18 cellular contexts compared by ENCODE assay signal in the genomic region with DNA sequence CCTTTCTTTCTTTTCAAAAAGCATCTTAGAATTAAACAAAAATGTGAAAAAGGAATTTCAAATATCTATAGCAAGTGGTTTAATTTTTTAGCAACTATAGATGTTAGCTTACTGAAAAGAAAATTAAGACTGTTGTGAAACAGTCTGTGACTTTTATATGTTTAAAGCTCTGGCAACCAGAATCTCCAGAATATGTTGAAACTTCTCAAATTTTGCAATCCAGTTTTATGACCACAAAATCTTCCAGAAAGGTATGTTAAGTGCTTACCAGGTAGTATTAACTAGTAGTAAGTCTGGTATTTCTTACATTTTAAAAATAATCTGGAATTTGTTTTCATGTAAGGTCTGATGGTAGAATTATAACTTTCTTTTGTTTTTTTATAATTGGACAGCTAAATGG.
DNase-seq lines count a peak whose midpoint lies in the region; ATAC-seq and TF ChIP-seq lines count a peak whose summit lies in the region.
"Had no signal": no experiment of that assay in that cellular context is flagged by ENCODE, and none has a peak within 500 bp of the region (broad histone marks: within the 10 kb centered on the region; RNA-seq: fewer than 3 reads in every experiment).

No MANE protein-coding gene starts in this region.

- H3K9me3 Mint-ChIP-seq in osteocyte (ENCODE audit: unreplicated experiment), result no peaks in the 10 kb centered on the region
- no peaks in the 10 kb centered on the region for H3K9me3 Mint-ChIP-seq in activated CD4-positive, alpha-beta memory T cell treated with anti-CD3 and anti-CD28 coated beads for 36 hours
- H3K9me3 Mint-ChIP-seq in CD4-positive, alpha-beta memory T cell, result no peaks in the 10 kb centered on the region

- H3K4me3 ChIP-seq in choroid plexus epithelial cell (ENCODE audit: low read depth, low read length) (no peak overlapping the region), upper lobe of left lung (no peak overlapping the region)
- no peak overlapping the region for H3K4me3 ChIP-seq in CD4-positive, alpha-beta memory T cell (ENCODE audit: low read length in 2 of 2)
- H3K4me3 ChIP-seq: HAP-1 had no signal

- TF ChIP-seq EP300 in upper lobe of left lung (IDR thresholded peaks at IDR 0.05), result no peak

- DNase-seq in AML-193 (lab: John Stamatoyannopoulos, UW), result peak; percentile 69
- peak; percentile 13 for DNase-seq in NOMO-1 treated with dmso at 0.1 percent for 144 hours (lab: John Stamatoyannopoulos, UW; ENCODE audit: unreplicated experiment)
- DNase-seq in choroid plexus epithelial cell (ENCODE audit: low read depth), result peak; percentile 70
- no peak for DNase-seq in osteocyte (ENCODE audit: extremely low spot score, unreplicated experiment)
- no peak for DNase-seq in activated CD4-positive, alpha-beta memory T cell treated with anti-CD3 and anti-CD28 coated beads for 36 hours
- no peak for DNase-seq in upper lobe of left lung
- no peak for DNase-seq in NCI-H524 treated with DMSO at 0.1 percent for 48 hours (lab: John Stamatoyannopoulos, UW)
- no peak for DNase-seq in CD4-positive, alpha-beta memory T cell
- DNase-seq: ACHN; DMS79 treated with DMSO at 0.1 percent for 48 hours; NCI-H1105 treated with DMSO at 0.1 percent for 48 hours; NCI-H1694; NCI-H748 treated with DMSO at 0.1 percent for 48 hours; NK-92 treated with Interleukin-12 subunit alpha and Interleukin-12 subunit beta, amount 100 ng/mL, for 24 hours; SHP77 treated with DMSO at 0.1 percent for 48 hours; SK-N-SH had no signal

- H3K36me3 Mint-ChIP-seq in osteocyte (ENCODE audit: unreplicated experiment), result peaks cover 1% of the 10 kb centered on the region
- peaks cover 3% of the 10 kb centered on the region for H3K36me3 Mint-ChIP-seq in activated CD4-positive, alpha-beta memory T cell treated with anti-CD3 and anti-CD28 coated beads for 36 hours
- peaks cover 11 to 23% of the 10 kb centered on the region in 2 donors for H3K36me3 Mint-ChIP-seq in CD4-positive, alpha-beta memory T cell

- POLR2A ChIA-PET in activated CD4-positive, alpha-beta memory T cell treated with anti-CD3 and anti-CD28 coated beads for 36 hours (lab: Charles Lee), result no interaction called here
- POLR2A ChIA-PET in CD4-positive, alpha-beta memory T cell (lab: Charles Lee; ENCODE audit: partially characterized antibody), result no interaction called here

- intact Hi-C loops in activated CD4-positive, alpha-beta memory T cell treated with anti-CD3 and anti-CD28 coated beads for 36 hours (cut with micrococcal nuclease), result no loop called here
- intact Hi-C loops in CD4-positive, alpha-beta memory T cell (cut with micrococcal nuclease), result no loop called here

- peak overlapping the region; percentile 58 for H3K27ac Mint-ChIP-seq in osteocyte (ENCODE audit: unreplicated experiment)
- H3K27ac Mint-ChIP-seq in activated CD4-positive, alpha-beta memory T cell treated with anti-CD3 and anti-CD28 coated beads for 36 hours, result no peak overlapping the region
- no peak overlapping the region for H3K27ac Mint-ChIP-seq in CD4-positive, alpha-beta memory T cell

- CTCF ChIA-PET in activated CD4-positive, alpha-beta memory T cell treated with anti-CD3 and anti-CD28 coated beads for 36 hours (lab: Charles Lee), result no interaction called here
- CTCF ChIA-PET in CD4-positive, alpha-beta memory T cell (lab: Charles Lee; ENCODE audit: partially characterized antibody), result no interaction called here

- H3K27ac ChIP-seq in upper lobe of left lung, result no peak overlapping the region
- no peak overlapping the region for H3K27ac ChIP-seq in CD4-positive, alpha-beta memory T cell (ENCODE audit: low read depth, low read length)

- H3K4me3 Mint-ChIP-seq in osteocyte (ENCODE audit: unreplicated experiment), result no peak overlapping the region
- no peak overlapping the region for H3K4me3 Mint-ChIP-seq in activated CD4-positive, alpha-beta memory T cell treated with anti-CD3 and anti-CD28 coated beads for 36 hours
- H3K4me3 Mint-ChIP-seq in CD4-positive, alpha-beta memory T cell, result no peak overlapping the region
- H3K4me3 Mint-ChIP-seq: CD14-positive monocyte had no signal

- H3K9me3 ChIP-seq in upper lobe of left lung, result no peaks in the 10 kb centered on the region
- no peaks in the 10 kb centered on the region for H3K9me3 ChIP-seq in CD4-positive, alpha-beta memory T cell (ENCODE audit: control insufficient read depth in 1 of 2, low read length in 2 of 2)
- H3K9me3 ChIP-seq: HAP-1, SK-N-SH had no signal

- H3K4me1 Mint-ChIP-seq in osteocyte (ENCODE audit: unreplicated experiment), result peaks cover 46% of the 10 kb centered on the region
- H3K4me1 Mint-ChIP-seq in activated CD4-positive, alpha-beta memory T cell treated with anti-CD3 and anti-CD28 coated beads for 36 hours (ENCODE audit: low read depth), result no peaks in the 10 kb centered on the region
- no peaks in the 10 kb centered on the region for H3K4me1 Mint-ChIP-seq in CD4-positive, alpha-beta memory T cell

- peaks cover 0 to 5% (median 0%) of the 10 kb centered on the region in 4 donors for H3K4me1 ChIP-seq in upper lobe of left lung
- no peaks in the 10 kb centered on the region for H3K4me1 ChIP-seq in CD4-positive, alpha-beta memory T cell (ENCODE audit: insufficient read depth, low read length)
- H3K4me1 ChIP-seq: HAP-1 had no signal

- H3K36me3 ChIP-seq in upper lobe of left lung, result no peaks in the 10 kb centered on the region
- no peaks in the 10 kb centered on the region for H3K36me3 ChIP-seq in CD4-positive, alpha-beta memory T cell (ENCODE audit: insufficient read depth, low read length)
- H3K36me3 ChIP-seq: HAP-1 had no signal

- TF ChIP-seq CTCF in choroid plexus epithelial cell (conservative IDR thresholded peaks at IDR 0.05; ENCODE audit: low read depth, low read length) (no peak), osteocyte (IDR thresholded peaks at IDR 0.05) (no peak), upper lobe of left lung (IDR thresholded peaks at IDR 0.05) (no peak)

- H3K27me3 Mint-ChIP-seq in osteocyte (ENCODE audit: unreplicated experiment), result no peaks in the 10 kb centered on the region
- H3K27me3 Mint-ChIP-seq in activated CD4-positive, alpha-beta memory T cell treated with anti-CD3 and anti-CD28 coated beads for 36 hours, result no peaks in the 10 kb centered on the region
- H3K27me3 Mint-ChIP-seq in CD4-positive, alpha-beta memory T cell, result no peaks in the 10 kb centered on the region

- no peaks in the 10 kb centered on the region for H3K27me3 ChIP-seq in upper lobe of left lung
- no peaks in the 10 kb centered on the region for H3K27me3 ChIP-seq in CD4-positive, alpha-beta memory T cell (ENCODE audit: insufficient read depth, low read length)

- TF ChIP-seq POLR2A in upper lobe of left lung (IDR thresholded peaks at IDR 0.05), result no peak

- no peak for ATAC-seq in upper lobe of left lung (ENCODE audit: low FRiP score in 2 of 2)

Comparison
In these comparisons a context has a peak if more than half of its experiments do, and no peak if none do; other contexts are left out.
1. DNase-seq: peak in AML-193 (2 of 2), NOMO-1 treated with dmso at 0.1 percent for 144 hours (single experiment) and choroid plexus epithelial cell (single experiment); none in osteocyte (single experiment), activated CD4-positive, alpha-beta memory T cell treated with anti-CD3 and anti-CD28 coated beads for 36 hours (single experiment), upper lobe of left lung (0 of 2), NCI-H524 treated with DMSO at 0.1 percent for 48 hours (single experiment) and CD4-positive, alpha-beta memory T cell (0 of 5).